ENCODE assay signal across 8 cellular contexts in genomic region chr3:192802957-192803899, GRCh38.
DNase-seq lines count a peak whose midpoint lies in the region; ATAC-seq and TF ChIP-seq lines count a peak whose summit lies in the region.

No MANE protein-coding gene starts in this region.

- no peaks in the 10 kb centered on the region for H3K4me1 Mint-ChIP-seq in CD14-positive monocyte
- H3K4me1 Mint-ChIP-seq in natural killer cell treated with Interleukin-12 subunit alpha and Interleukin-12 subunit beta and Interleukin-15 and Interleukin-18, amount 100 ng/mL, for 72 hours (ENCODE audit: low read depth in 2 of 2): no peaks in the 10 kb centered on the region

- H3K36me3 Mint-ChIP-seq in CD14-positive monocyte: no peaks in the 10 kb centered on the region
- no peaks in the 10 kb centered on the region for H3K36me3 Mint-ChIP-seq in natural killer cell treated with Interleukin-12 subunit alpha and Interleukin-12 subunit beta and Interleukin-15 and Interleukin-18, amount 100 ng/mL, for 72 hours

- peaks cover 5% of the 10 kb centered on the region for H3K4me1 ChIP-seq in parathyroid adenoma

- peak; percentile 54 for TF ChIP-seq CTCF in CD14-positive monocyte (IDR thresholded peaks at IDR 0.05)
- TF ChIP-seq CTCF in RWPE1 (conservative IDR thresholded peaks at IDR 0.05; ENCODE audit: low read depth): peak; percentile 68
- TF ChIP-seq CTCF in fibroblast of pulmonary artery (IDR thresholded peaks at IDR 0.05; ENCODE audit: low read length, missing control alignments): peak; percentile 74
- peak; percentile 54 for TF ChIP-seq CTCF in parathyroid adenoma (IDR thresholded peaks at IDR 0.05)

- peaks cover 0 to 3% (median 0%) of the 10 kb centered on the region in 3 donors for H3K27me3 Mint-ChIP-seq in CD14-positive monocyte (ENCODE audit: low read depth in 3 of 3)
- no peaks in the 10 kb centered on the region for H3K27me3 Mint-ChIP-seq in natural killer cell treated with Interleukin-12 subunit alpha and Interleukin-12 subunit beta and Interleukin-15 and Interleukin-18, amount 100 ng/mL, for 72 hours

- no peak overlapping the region for H2AFZ ChIP-seq in parathyroid adenoma

- H3K27ac ChIP-seq in RWPE1 (no peak overlapping the region), parathyroid adenoma (no peak overlapping the region)

- no peak overlapping the region for H3K4me3 ChIP-seq in fibroblast of pulmonary artery (replicated peaks; ENCODE audit: low read depth, low read length)
- no peak overlapping the region for H3K4me3 ChIP-seq in parathyroid adenoma (ENCODE audit: low read depth, low read length)

- peak overlapping the region; percentile 11 for H3K4me2 ChIP-seq in parathyroid adenoma (ENCODE audit: low read length)

- intact Hi-C loops in CD14-positive monocyte (cut with micrococcal nuclease): no loop called here

- POLR2A ChIA-PET in RWPE1 (lab: Yijun Ruan, JAX; ENCODE audit: low non-redundant PET): no interaction called here

- H3K9ac ChIP-seq in parathyroid adenoma: no peak overlapping the region

- H3K4me3 Mint-ChIP-seq in CD14-positive monocyte: no peak overlapping the region
- H3K4me3 Mint-ChIP-seq in natural killer cell treated with Interleukin-12 subunit alpha and Interleukin-12 subunit beta and Interleukin-15 and Interleukin-18, amount 100 ng/mL, for 72 hours: no peak overlapping the region

- H3K9me3 ChIP-seq in parathyroid adenoma (ENCODE audit: control insufficient read depth, low read length): no peaks in the 10 kb centered on the region

- H3K27me3 ChIP-seq in parathyroid adenoma (ENCODE audit: control insufficient read depth, insufficient read depth, low read length): no peaks in the 10 kb centered on the region

- CTCF ChIA-PET in RWPE1 (lab: Yijun Ruan, JAX): interaction anchor here (0.6 to 1.8 kb wide), 5 partner anchors 10 to 237 kb away, joined by 3 to 4 read pairs (median 4); partner anchors contain the start of gene FGF12

- DNase-seq in CD14-positive monocyte (ENCODE audit: low spot score) (no peak), M059J (ENCODE audit: low read depth) (peak; percentile 52), RWPE1 (ENCODE audit: low spot score) (peak; percentile 42), fibroblast of pulmonary artery (ENCODE audit: low read depth) (peak; percentile 80)
- DNase-seq in stimulated activated naive CD4-positive, alpha-beta T cell treated with Interleukin-2 at 50 U/mL for 16 hours (lab: John Stamatoyannopoulos, UW): no peak
- no peak for DNase-seq in natural killer cell treated with Interleukin-12 subunit alpha and Interleukin-12 subunit beta and Interleukin-15 and Interleukin-18, amount 100 ng/mL, for 72 hours (ENCODE audit: low spot score)

- no peaks in the 10 kb centered on the region for H3K79me2 ChIP-seq in parathyroid adenoma

- H3K36me3 ChIP-seq in parathyroid adenoma (ENCODE audit: control insufficient read depth, insufficient read depth, low read length): no peaks in the 10 kb centered on the region

- H3K9me3 Mint-ChIP-seq in CD14-positive monocyte: no peaks in the 10 kb centered on the region
- H3K9me3 Mint-ChIP-seq in natural killer cell treated with Interleukin-12 subunit alpha and Interleukin-12 subunit beta and Interleukin-15 and Interleukin-18, amount 100 ng/mL, for 72 hours: no peaks in the 10 kb centered on the region

- peak; percentile 86 for ATAC-seq in GM19351 (IDR thresholded peaks at IDR 0.05; ENCODE audit: unreplicated experiment)
- ATAC-seq in natural killer cell treated with Interleukin-12 subunit alpha and Interleukin-12 subunit beta and Interleukin-15 and Interleukin-18, amount 100 ng/mL, for 72 hours: no peak

- no peak overlapping the region for H3K27ac Mint-ChIP-seq in CD14-positive monocyte
- H3K27ac Mint-ChIP-seq in natural killer cell treated with Interleukin-12 subunit alpha and Interleukin-12 subunit beta and Interleukin-15 and Interleukin-18, amount 100 ng/mL, for 72 hours: no peak overlapping the region

Comparison
In these comparisons a context has a peak if more than half of its experiments do, and no peak if none do; other contexts are left out.
1. DNase-seq: peak in M059J (single experiment), RWPE1 (single experiment) and fibroblast of pulmonary artery (single experiment); none in CD14-positive monocyte (single experiment), stimulated activated naive CD4-positive, alpha-beta T cell treated with Interleukin-2 at 50 U/mL for 16 hours (single experiment) and natural killer cell treated with Interleukin-12 subunit alpha and Interleukin-12 subunit beta and Interleukin-15 and Interleukin-18, amount 100 ng/mL, for 72 hours (single experiment).
2. Peak in every context shown above with its lines, with median percentiles within 50 percentile points of each other: CTCF ChIP-seq.